In genomic region chr1:150362721-150363425, GRCh38 we compare ENCODE assay signal across 8 cellular contexts. TPM values are rescaled to one million over a fixed set of nuclear protein-coding genes. Genes with fewer than 3 reads are reported as not detected.
DNase-seq lines count a peak whose midpoint lies in the region; ATAC-seq and TF ChIP-seq lines count a peak whose summit lies in the region.

No MANE protein-coding gene starts in this region.

- peak; percentile 52 for DNase-seq in activated CD4-positive, alpha-beta T cell treated with anti-CD3 and anti-CD28 coated beads for 48 hours
- no peak for DNase-seq in activated CD4-positive, alpha-beta T cell treated with anti-CD3 and anti-CD28 coated beads for 4 hours
- no peak for DNase-seq in OCI-LY7 (ENCODE audit: low spot score)
- DNase-seq in coronary artery (ENCODE audit: low spot score), result no peak
- no peak for DNase-seq in NCI-H2196 treated with DMSO at 0.1 percent for 48 hours (lab: John Stamatoyannopoulos, UW; ENCODE audit: unreplicated experiment)
- DNase-seq in medulla oblongata (ENCODE audit: extremely low spot score), result no peak

- H3K27me3 Mint-ChIP-seq in nephron (ENCODE audit: low read depth), result no peaks in the 10 kb centered on the region

- POLR2A ChIA-PET in OCI-LY7 (lab: Charles Lee), result interaction anchor here (0.6 to 1.3 kb wide), 6 partner anchors 7 to 67 kb away, joined by 3 to 6 read pairs (median 3); no protein-coding TSS in a partner anchor

- peaks cover 10% of the 10 kb centered on the region; the same call in 1 of the 2 replicates for H4K20me1 ChIP-seq in OCI-LY7 (ENCODE audit: insufficient read depth, low read length)

- H3K79me2 ChIP-seq in OCI-LY7 (ENCODE audit: insufficient read depth, low read depth, low read length), result peaks cover 39% of the 10 kb centered on the region

- H3K27ac ChIP-seq in OCI-LY7 (ENCODE audit: low read depth, low read length, poor library complexity, severe bottlenecking), result peak overlapping the region; percentile 93
- H3K27ac ChIP-seq in coronary artery, result peak overlapping the region; percentile 96 to 99

- H3K4me3 ChIP-seq in OCI-LY7 (ENCODE audit: low read depth, low read length, poor library complexity, severe bottlenecking), result peak overlapping the region; percentile 92
- peak overlapping the region; percentile 69 for H3K4me3 ChIP-seq in coronary artery

- no peaks in the 10 kb centered on the region for H3K9me3 Mint-ChIP-seq in nephron

- H3K4me2 ChIP-seq in OCI-LY7 (ENCODE audit: low read length), result peak overlapping the region; percentile 84

- H3K9me2 ChIP-seq in OCI-LY7 (ENCODE audit: insufficient read depth, low read length), result no peaks in the 10 kb centered on the region

- intact Hi-C loops in OCI-LY7 (cut with micrococcal nuclease; ENCODE audit: unreplicated experiment), result loop anchor here (10.0 kb wide), 1 partner anchor 202 kb away; no protein-coding TSS in a partner anchor

- ATAC-seq in GM19324 (IDR thresholded peaks at IDR 0.05; ENCODE audit: low FRiP score, unreplicated experiment), result no peak

- no TSS peak for BruUV-seq in OCI-LY7 (replicated peaks; lab: Mats Ljungman, UMichigan)

- H3K36me3 Mint-ChIP-seq in nephron (ENCODE audit: low read depth), result peaks cover 3% of the 10 kb centered on the region

- H3K27ac Mint-ChIP-seq in nephron, result peak overlapping the region; percentile 98 to 100 (median 99)

- no peaks in the 10 kb centered on the region for H3K9me3 ChIP-seq in OCI-LY7 (ENCODE audit: low read length)

- H3K4me1 Mint-ChIP-seq in nephron, result peaks cover 18% of the 10 kb centered on the region

- peaks cover 12% of the 10 kb centered on the region for H3K36me3 ChIP-seq in OCI-LY7 (ENCODE audit: insufficient read depth, low read length)

- H3K4me3 Mint-ChIP-seq in nephron, result peak overlapping the region; percentile 87 to 99 (median 97)

- CTCF ChIA-PET in OCI-LY7 (lab: Charles Lee; ENCODE audit: unreplicated experiment), result no interaction called here

- peaks cover 11% of the 10 kb centered on the region for H3K4me1 ChIP-seq in OCI-LY7 (ENCODE audit: insufficient read depth, low read length, poor library complexity, severe bottlenecking)

- peak overlapping the region; percentile 65; the same call in 1 of the 2 replicates for H2AFZ ChIP-seq in OCI-LY7 (ENCODE audit: low read length)

- TF ChIP-seq CTCF in OCI-LY7 (conservative IDR thresholded peaks at IDR 0.05; ENCODE audit: low read length), result no peak
- no peak for TF ChIP-seq CTCF in coronary artery (IDR thresholded peaks at IDR 0.05)
- TF ChIP-seq CTCF in nephron (IDR thresholded peaks at IDR 0.05; ENCODE audit: unreplicated experiment in 3 of 3), result no peak

RNA-seq across cellular contexts. Expression of gene RPRD2, which starts 1.1 kb away (rescaled TPM):
- 12.7 and 17.0 TPM in 2 replicates for total RNA-seq in OCI-LY7 (2014; rRNA removed; shearing (Covaris generic))
- 38.6 and 39.7 TPM in 2 replicates for total RNA-seq in OCI-LY7 (2022)

RNA-seq across cellular contexts. Expression of gene PRPF3, which starts 41.5 kb away (rescaled TPM):
- 46.6 and 49.2 TPM in 2 replicates for total RNA-seq in OCI-LY7 (2014; rRNA removed; shearing (Covaris generic))
- 77.7 and 77.8 TPM in 2 replicates for total RNA-seq in OCI-LY7 (2022)
